6 cellular contexts compared by ENCODE assay signal in the genomic region with DNA sequence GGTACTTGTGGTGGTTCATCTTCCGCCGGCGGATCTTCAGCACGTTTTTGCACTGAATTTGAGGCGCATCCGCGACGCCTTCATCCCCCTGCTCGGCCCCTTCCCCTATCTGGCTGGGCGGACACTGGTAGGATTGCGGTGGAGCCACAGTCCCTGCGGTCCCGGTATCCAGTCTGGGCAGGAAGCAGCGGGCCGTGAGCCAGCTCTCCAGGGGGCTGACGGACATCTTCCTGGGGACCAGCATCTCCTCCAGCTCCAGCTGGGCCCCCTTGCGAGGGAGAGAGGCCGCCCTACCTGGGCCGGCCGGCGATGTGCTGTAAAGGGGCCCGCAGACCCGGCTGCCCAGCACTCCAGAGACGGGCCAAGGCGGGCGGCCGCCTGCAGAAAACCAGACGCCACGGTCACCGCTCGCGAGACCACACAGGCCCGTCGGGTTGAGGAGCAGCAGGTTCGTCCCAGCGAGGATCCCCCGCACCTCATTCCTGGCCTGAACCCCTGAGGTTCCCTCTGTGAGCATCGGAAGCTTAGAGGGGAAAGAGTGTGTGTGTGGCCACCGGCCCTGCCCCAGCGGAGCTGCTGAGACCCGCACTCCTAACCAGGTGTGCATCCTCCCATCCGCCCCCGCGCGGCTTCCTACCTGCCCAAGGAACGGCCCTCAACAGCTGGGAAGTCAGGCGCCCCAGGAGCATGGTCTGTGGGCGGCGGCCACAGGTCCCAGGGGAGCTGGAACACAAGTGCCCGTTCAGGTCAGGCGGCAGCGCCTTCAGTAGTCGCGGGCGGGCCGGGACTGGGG. TPM values are rescaled to one million over a fixed set of nuclear protein-coding genes. Genes with fewer than 3 reads are reported as not detected.
DNase-seq lines count a peak whose midpoint lies in the region; ATAC-seq and TF ChIP-seq lines count a peak whose summit lies in the region.

No MANE protein-coding gene starts in this region.

- DNase-seq in CD14-positive monocyte (ENCODE audit: low spot score) (no peak), NCI-H526 treated with DMSO at 0.1 percent for 48 hours (lab: John Stamatoyannopoulos, UW) (no peak)
- no peak for DNase-seq in stimulated activated CD4-positive, alpha-beta T cell treated with anti-CD3 and anti-CD28 coated beads, Interleukin-1b, Interleukin-23, amount 100 ng/mL, for 48 hours

- H3K36me3 ChIP-seq in duodenal mucosa (ENCODE audit: control insufficient read depth in 1 of 2, insufficient read depth in 2 of 2, low read length in 2 of 2), result peaks cover 0 to 7% of the 10 kb centered on the region in 2 donors
- no peaks in the 10 kb centered on the region for H3K36me3 ChIP-seq in rectal smooth muscle tissue (ENCODE audit: control insufficient read depth, insufficient read depth, low read length)

- H3K27me3 ChIP-seq in duodenal mucosa (ENCODE audit: control insufficient read depth in 1 of 2, insufficient read depth in 2 of 2, low read length in 2 of 2) (no peaks in the 10 kb centered on the region), rectal smooth muscle tissue (ENCODE audit: control insufficient read depth, insufficient read depth, low read length) (no peaks in the 10 kb centered on the region)

- H3K27ac ChIP-seq in duodenal mucosa (ENCODE audit: low read depth, low read length), result peak overlapping the region; percentile 81
- H3K27ac ChIP-seq in rectal smooth muscle tissue (ENCODE audit: low read depth, low read length), result peak overlapping the region; percentile 84

- H3K9me3 Mint-ChIP-seq in CD14-positive monocyte, result peaks cover 0 to 2% (median 0%) of the 10 kb centered on the region in 7 donors

- H3K4me3 ChIP-seq in duodenal mucosa (ENCODE audit: low read depth in 1 of 2, low read length in 2 of 2) (peak overlapping the region; percentile 83 to 84), rectal smooth muscle tissue (ENCODE audit: low read length) (peak overlapping the region; percentile 94)

- peak; percentile 2 for ATAC-seq in HG03354 (IDR thresholded peaks at IDR 0.05; ENCODE audit: poor library complexity, severe bottlenecking, unreplicated experiment)

- H3K27ac Mint-ChIP-seq in CD14-positive monocyte, result peak overlapping the region; percentile 82 to 99 (median 96)

- peak overlapping the region; percentile 81 to 86 for H3K4me3 Mint-ChIP-seq in CD14-positive monocyte

- H3K4me1 Mint-ChIP-seq in CD14-positive monocyte, result peaks cover 40% of the 10 kb centered on the region

- peaks cover 8 to 12% of the 10 kb centered on the region in 2 donors for H3K36me3 Mint-ChIP-seq in CD14-positive monocyte

- intact Hi-C loops in CD14-positive monocyte (cut with micrococcal nuclease), result loop anchor here in 1 of 2 donors (10.0 kb wide), 2 partner anchors 259 to 359 kb away; a partner anchor contains a TSS

- H3K9ac ChIP-seq in duodenal mucosa (ENCODE audit: low read depth in 1 of 2, low read length in 2 of 2), result peak overlapping the region; percentile 79 to 89
- peak overlapping the region; percentile 90 for H3K9ac ChIP-seq in rectal smooth muscle tissue (ENCODE audit: low read length)

- H3K4me1 ChIP-seq in duodenal mucosa (ENCODE audit: control insufficient read depth in 1 of 2, insufficient read depth in 2 of 2, low read length in 2 of 2) (peaks cover 18 to 33% of the 10 kb centered on the region in 2 donors), rectal smooth muscle tissue (ENCODE audit: control insufficient read depth, insufficient read depth, low read length) (peaks cover 17% of the 10 kb centered on the region)

- TF ChIP-seq CTCF in CD14-positive monocyte (IDR thresholded peaks at IDR 0.05), result no peak

- peaks cover 4 to 5% (median 5%) of the 10 kb centered on the region in 3 donors for H3K27me3 Mint-ChIP-seq in CD14-positive monocyte (ENCODE audit: low read depth in 3 of 3)

- H3K9me3 ChIP-seq in duodenal mucosa (ENCODE audit: control insufficient read depth in 1 of 2, low read length in 2 of 2), result no peaks in the 10 kb centered on the region

RNA-seq across cellular contexts. Expression of a gene that starts 0.7 kb away (rescaled TPM):
- polyA plus RNA-seq in CD14-positive monocyte, result 100 to 1,000 TPM; 134 to 160 TPM

RNA-seq across cellular contexts. Expression of a gene that starts 15.9 kb away (rescaled TPM):
- polyA plus RNA-seq in CD14-positive monocyte, result not detected

RNA-seq across cellular contexts. Expression of a gene that starts 24.9 kb away (rescaled TPM):
- 10 to 100 TPM in 1 of 2 donors, 1 to 10 TPM in 1; 8.6 to 10.4 TPM for polyA plus RNA-seq in CD14-positive monocyte

RNA-seq across cellular contexts. Expression of a gene that starts 25.0 kb away (rescaled TPM):
- polyA plus RNA-seq in CD14-positive monocyte, result under 1 TPM; 0.41 to 0.55 TPM

RNA-seq across cellular contexts. Expression of a gene that starts 32.8 kb away (rescaled TPM):
- 100 to 1,000 TPM; 156 to 186 TPM for polyA plus RNA-seq in CD14-positive monocyte
